ENCODE assay signal across 25 cellular contexts in genomic region chr17:32930512-32930911, GRCh38. TPM values are rescaled to one million over a fixed set of nuclear protein-coding genes. Genes with fewer than 3 reads are reported as not detected.
"Had no signal": no experiment of that assay in that cellular context is flagged by ENCODE, and none has a peak within 500 bp of the region (broad histone marks: within the 10 kb centered on the region; RNA-seq: fewer than 3 reads in every experiment).

No MANE protein-coding gene starts in this region.

- H3K4me1 Mint-ChIP-seq: memory B cell, natural killer cell had no signal

- H3K36me3 ChIP-seq: gastrocnemius medialis, neutrophil, spleen had no signal

- ATAC-seq: effector memory CD8-positive, alpha-beta T cell; esophagus mucosa; gastrocnemius medialis; left lobe of liver; natural killer cell; pancreas; stimulated activated naive B cell treated with anti-CD40 and anti-IgM and Interleukin-4, amounts not matched to agents 10 μg/mL and 1 μg/mL and 100 μg/mL, for 72 hours had no signal

- DNase-seq: dermis blood vessel endothelial cell; effector memory CD8-positive, alpha-beta T cell; foreskin fibroblast; gastrocnemius medialis; head of caudate nucleus; kidney; natural killer cell; pancreas; sigmoid colon; spleen; stimulated activated CD4-positive, alpha-beta T cell treated with anti-CD3 and anti-CD28 coated beads, Interleukin-2, amount 100 ng/mL, for 48 hours; stimulated activated naive B cell treated with anti-CD40 and anti-IgM and Interleukin-4, amounts not matched to agents 10 μg/mL and 1 μg/mL and 100 μg/mL, for 72 hours; trophoblast cell had no signal

- H3K27me3 Mint-ChIP-seq: progenitor cell of endocrine pancreas had no signal

- H3K4me3 Mint-ChIP-seq: effector memory CD8-positive, alpha-beta T cell; memory B cell; natural killer cell; stimulated activated naive B cell treated with anti-CD40 and anti-IgM and Interleukin-4, amounts not matched to agents 10 μg/mL and 1 μg/mL and 100 μg/mL, for 72 hours; stimulated activated naive CD8-positive, alpha-beta T cell treated with anti-CD3 and anti-CD28 coated beads, Interleukin-15, Interleukin-2, amounts not matched to agents 100 ng/mL and 50 ng/mL, for 24 hours had no signal

- H3K9me3 ChIP-seq: gastrocnemius medialis, neutrophil, pancreas, right atrium auricular region, sigmoid colon, spleen, suprapubic skin had no signal

- H3K27ac Mint-ChIP-seq: effector memory CD8-positive, alpha-beta T cell; memory B cell; natural killer cell; stimulated activated naive B cell treated with anti-CD40 and anti-IgM and Interleukin-4, amounts not matched to agents 10 μg/mL and 1 μg/mL and 100 μg/mL, for 72 hours; stimulated activated naive CD8-positive, alpha-beta T cell treated with anti-CD3 and anti-CD28 coated beads, Interleukin-15, Interleukin-2, amounts not matched to agents 100 ng/mL and 50 ng/mL, for 24 hours had no signal

- H3K4me3 ChIP-seq: coronary artery, gastrocnemius medialis, lung, pancreas, right atrium auricular region, sigmoid colon, skin epidermis, spleen, suprapubic skin had no signal

- H3K9me3 Mint-ChIP-seq: effector memory CD8-positive, alpha-beta T cell; memory B cell; natural killer cell; stimulated activated naive B cell treated with anti-CD40 and anti-IgM and Interleukin-4, amounts not matched to agents 10 μg/mL and 1 μg/mL and 100 μg/mL, for 72 hours; stimulated activated naive CD8-positive, alpha-beta T cell treated with anti-CD3 and anti-CD28 coated beads, Interleukin-15, Interleukin-2, amounts not matched to agents 100 ng/mL and 50 ng/mL, for 24 hours had no signal

- H3K27me3 ChIP-seq: pancreas, right atrium auricular region, sigmoid colon had no signal

- H3K36me3 Mint-ChIP-seq: memory B cell; natural killer cell; stimulated activated naive B cell treated with anti-CD40 and anti-IgM and Interleukin-4, amounts not matched to agents 10 μg/mL and 1 μg/mL and 100 μg/mL, for 72 hours had no signal

- H3K27ac ChIP-seq: coronary artery, gastrocnemius medialis, neutrophil, pancreas, right atrium auricular region, sigmoid colon, skin epidermis, spleen, suprapubic skin had no signal

RNA-seq across cellular contexts. Expression of gene TMEM98, which starts 2.6 kb away (rescaled TPM):
- total RNA-seq: mononuclear cell, natural killer cell had no signal
